ENCODE assay signal across 20 cellular contexts in genomic region chr5:145521066-145521465, GRCh38.
DNase-seq lines count a peak whose midpoint lies in the region; ATAC-seq and TF ChIP-seq lines count a peak whose summit lies in the region.
"Had no signal": no experiment of that assay in that cellular context is flagged by ENCODE, and none has a peak within 500 bp of the region (broad histone marks: within the 10 kb centered on the region; RNA-seq: fewer than 3 reads in every experiment).

No MANE protein-coding gene starts in this region.

- no peak overlapping the region for H3K27ac Mint-ChIP-seq in neural progenitor cell

- in situ Hi-C loops in G401 (cut with HindIII; ENCODE audit: low sequenced_read_pairs), result no loop called here

- H3K27me3 ChIP-seq in neural progenitor cell, result no peaks in the 10 kb centered on the region
- H3K27me3 ChIP-seq: Peyer's patch had no signal

- H3K27ac ChIP-seq in neural progenitor cell, result no peak overlapping the region
- H3K27ac ChIP-seq: C4-2B, Peyer's patch had no signal

- H3K27me3 Mint-ChIP-seq in neural progenitor cell (ENCODE audit: insufficient read depth, low read depth), result no peaks in the 10 kb centered on the region

- ATAC-seq in GM21381 (IDR thresholded peaks at IDR 0.05; ENCODE audit: unreplicated experiment), result no peak

- H3K4me3 ChIP-seq in epithelial cell of esophagus (ENCODE audit: low read length), result no peak overlapping the region
- H3K4me3 ChIP-seq in neural progenitor cell, result no peak overlapping the region
- H3K4me3 ChIP-seq: Peyer's patch had no signal

- no peak overlapping the region for H3K4me2 ChIP-seq in neural progenitor cell

- H3K36me3 Mint-ChIP-seq in neural progenitor cell, result no peaks in the 10 kb centered on the region

- no peak for TF ChIP-seq CTCF in epithelial cell of esophagus (IDR thresholded peaks at IDR 0.05; ENCODE audit: insufficient read depth, low read depth, low read length, missing control alignments)
- TF ChIP-seq CTCF in neural progenitor cell (IDR thresholded peaks at IDR 0.05), result no peak

- DNase-seq in Ammon's horn (ENCODE audit: low spot score) (peak; percentile 15), NCI-H69 (lab: John Stamatoyannopoulos, UW) (peak; percentile 69), epithelial cell of esophagus (ENCODE audit: low read depth) (peak; percentile 36), neural progenitor cell (ENCODE audit: low spot score) (peak; percentile 51), G401 (ENCODE audit: low spot score) (no peak), NCI-H345 treated with DMSO at 0.1 percent for 48 hours (lab: John Stamatoyannopoulos, UW; ENCODE audit: unreplicated experiment) (no peak)
- no peak for DNase-seq in activated naive CD4-positive, alpha-beta T cell treated with anti-CD3 and anti-CD28 coated beads, Interleukin-2, amount 50 U/mL, for 16 hours
- DNase-seq: 8988T; AML-193; DMS53; GF-D8; IMR-90; MV-4-11; NCI-H1694; NCI-H2081; NCI-H774; NK-92 treated with Interleukin-12 subunit alpha and Interleukin-12 subunit beta, amount 100 ng/mL, for 24 hours; Peyer's patch had no signal

- no peak overlapping the region for H3K4me3 Mint-ChIP-seq in neural progenitor cell

- no peaks in the 10 kb centered on the region for H4K20me1 ChIP-seq in neural progenitor cell (ENCODE audit: low read depth)

- peaks cover 4% of the 10 kb centered on the region for H3K9me3 ChIP-seq in neural progenitor cell (ENCODE audit: low read depth)

- H3K4me1 ChIP-seq in neural progenitor cell, result peaks cover 16% of the 10 kb centered on the region
- H3K4me1 ChIP-seq: Peyer's patch had no signal

- no peak overlapping the region for H3K9ac ChIP-seq in neural progenitor cell

- H3K36me3 ChIP-seq in neural progenitor cell, result no peaks in the 10 kb centered on the region
- H3K36me3 ChIP-seq: Peyer's patch had no signal

- peaks cover 21% of the 10 kb centered on the region for H3K4me1 Mint-ChIP-seq in neural progenitor cell

- H3F3A ChIP-seq in neural progenitor cell (ENCODE audit: low read depth), result no peaks in the 10 kb centered on the region

- no peaks in the 10 kb centered on the region for H3K79me2 ChIP-seq in neural progenitor cell (ENCODE audit: low read depth)

- peaks cover 3% of the 10 kb centered on the region for H3K9me3 Mint-ChIP-seq in neural progenitor cell

- no peak overlapping the region for H2AFZ ChIP-seq in neural progenitor cell (replicated peaks)

Comparison
In these comparisons a context has a peak if more than half of its experiments do, and no peak if none do; other contexts are left out.
1. DNase-seq: peak in Ammon's horn (single experiment), NCI-H69 (single experiment), epithelial cell of esophagus (single experiment) and neural progenitor cell (single experiment); none in G401 (single experiment), activated naive CD4-positive, alpha-beta T cell treated with anti-CD3 and anti-CD28 coated beads, Interleukin-2, amount 50 U/mL, for 16 hours (single experiment) and NCI-H345 treated with DMSO at 0.1 percent for 48 hours (single experiment).